8 cellular contexts compared by ENCODE assay signal in genomic region chr14:77593501-77593911, GRCh38. TPM values are rescaled to one million over a fixed set of nuclear protein-coding genes. Genes with fewer than 3 reads are reported as not detected.
DNase-seq lines count a peak whose midpoint lies in the region; ATAC-seq and TF ChIP-seq lines count a peak whose summit lies in the region.

No MANE protein-coding gene starts in this region.

- peaks cover 23% of the 10 kb centered on the region for H3K4me1 Mint-ChIP-seq in MCF 10A (ENCODE audit: insufficient read depth, unreplicated experiment)

- intact Hi-C loops in breast epithelium (cut with DNase I; ENCODE audit: low total_unique reads), result no loop called here
- intact Hi-C loops in MCF 10A (cut with micrococcal nuclease), result no loop called here
- intact Hi-C loops in dorsolateral prefrontal cortex (cut with DNase I), result no loop called here

- no peaks in the 10 kb centered on the region for H3K27me3 Mint-ChIP-seq in MCF 10A (ENCODE audit: insufficient read depth, unreplicated experiment)

- H3K4me3 ChIP-seq in breast epithelium (no peak overlapping the region), SJSA1 (no peak overlapping the region), foreskin fibroblast (ENCODE audit: low read depth in 1 of 2, low read length in 2 of 2) (no peak overlapping the region), dorsolateral prefrontal cortex (peak overlapping the region in 2 of 59 donors; percentile 9 to 24)

- no peak overlapping the region for H3K4me3 Mint-ChIP-seq in MCF 10A (ENCODE audit: unreplicated experiment)

- peaks cover 0 to 9% of the 10 kb centered on the region in 2 donors for H3K4me1 ChIP-seq in breast epithelium
- H3K4me1 ChIP-seq in SJSA1 (replicated peaks), result peaks cover 31% of the 10 kb centered on the region

- no peak for TF ChIP-seq POLR2A in breast epithelium (IDR thresholded peaks at IDR 0.05)

- POLR2A ChIA-PET in MCF 10A (lab: Yijun Ruan, JAX), result interaction anchor here (0.7 to 1.2 kb wide), 2 partner anchors 14 to 33 kb away, joined by 3 to 5 read pairs; no protein-coding TSS in a partner anchor

- no peak for DNase-seq in breast epithelium (ENCODE audit: low spot score in 2 of 2)
- no peak for DNase-seq in MCF 10A (ENCODE audit: unreplicated experiment)
- DNase-seq in SJSA1 (ENCODE audit: low read depth in 1 of 2, low spot score in 2 of 2), result no peak
- peak; percentile 34 to 51 for DNase-seq in foreskin fibroblast
- DNase-seq in amygdala (lab: John Stamatoyannopoulos, UW), result no peak
- no peak for DNase-seq in dorsolateral prefrontal cortex
- no peak for DNase-seq in stimulated activated CD4-positive, alpha-beta T cell treated with anti-CD3 and anti-CD28 coated beads, Interleukin-12 subunit alpha, Interleukin-12 subunit beta, amount 100 ng/mL, for 4 hours

- no TSS peak for BruUV-seq in MCF 10A (replicated peaks; lab: Mats Ljungman, UMichigan)

- H3K27me3 ChIP-seq in breast epithelium (no peaks in the 10 kb centered on the region), SJSA1 (replicated peaks) (no peaks in the 10 kb centered on the region), dorsolateral prefrontal cortex (no peaks in the 10 kb centered on the region)

- peaks cover 19% of the 10 kb centered on the region for H3K36me3 Mint-ChIP-seq in MCF 10A (ENCODE audit: insufficient read depth, unreplicated experiment)

- ATAC-seq in HG03097 (IDR thresholded peaks at IDR 0.05; ENCODE audit: low FRiP score, unreplicated experiment), result peak; percentile 37

- H3K27ac ChIP-seq in breast epithelium (peak overlapping the region; percentile 57 to 71), SJSA1 (peak overlapping the region; percentile 68), dorsolateral prefrontal cortex (peak overlapping the region in 25 of 59 donors; percentile 2 to 61 (median 28))

- H3K36me3 ChIP-seq in breast epithelium (no peaks in the 10 kb centered on the region), SJSA1 (peaks cover 35% of the 10 kb centered on the region)

- H3K9me3 ChIP-seq in breast epithelium, result no peaks in the 10 kb centered on the region
- no peaks in the 10 kb centered on the region for H3K9me3 ChIP-seq in SJSA1 (replicated peaks)

- no peaks in the 10 kb centered on the region for H3K9me3 Mint-ChIP-seq in MCF 10A (ENCODE audit: unreplicated experiment)

- H3K27ac Mint-ChIP-seq in MCF 10A (ENCODE audit: low read depth, unreplicated experiment), result no peak overlapping the region

- TF ChIP-seq CTCF in breast epithelium (IDR thresholded peaks at IDR 0.05), result no peak
- no peak for TF ChIP-seq CTCF in MCF 10A (IDR thresholded peaks at IDR 0.05; ENCODE audit: unreplicated experiment)
- no peak for TF ChIP-seq CTCF in foreskin fibroblast (IDR thresholded peaks at IDR 0.05; ENCODE audit: low read depth, low read length)
- no peak for TF ChIP-seq CTCF in dorsolateral prefrontal cortex (IDR thresholded peaks at IDR 0.05 in 54 of 56, conservative IDR thresholded peaks at IDR 0.05 in 2 of 56; ENCODE audit: low read depth in 1 of 56, partially characterized antibody in 56 of 56)

- CTCF ChIA-PET in MCF 10A (lab: Yijun Ruan, JAX), result interaction anchor here (0.6 to 1.8 kb wide), 4 partner anchors 9 to 48 kb away, joined by 3 to 8 read pairs (median 4); no protein-coding TSS in a partner anchor

RNA-seq across cellular contexts. Expression of gene SPTLC2, which starts 22.9 kb away (rescaled TPM):
- total RNA-seq in breast epithelium (10 to 100 TPM; 31.2 to 47.2 (median 42.6) TPM), MCF 10A (2022) (10.3 and 15.8 TPM in 2 replicates), dorsolateral prefrontal cortex (100 to 1,000 TPM in 2 of 120 experiments, 10 to 100 TPM in 118; 19.4 to 116 (median 48.8) TPM)
- 16.4 and 22.1 TPM in 2 replicates for total RNA-seq in SJSA1 (2014; rRNA removed; shearing (Covaris generic))

Comparison
In these comparisons a context has a peak if more than half of its experiments do, and no peak if none do; other contexts are left out.
1. DNase-seq: peak in foreskin fibroblast (2 of 2); none in breast epithelium (0 of 2), MCF 10A (single experiment), SJSA1 (0 of 2), amygdala (0 of 56), dorsolateral prefrontal cortex (0 of 10) and stimulated activated CD4-positive, alpha-beta T cell treated with anti-CD3 and anti-CD28 coated beads, Interleukin-12 subunit alpha, Interleukin-12 subunit beta, amount 100 ng/mL, for 4 hours (single experiment).